In the genomic region with DNA sequence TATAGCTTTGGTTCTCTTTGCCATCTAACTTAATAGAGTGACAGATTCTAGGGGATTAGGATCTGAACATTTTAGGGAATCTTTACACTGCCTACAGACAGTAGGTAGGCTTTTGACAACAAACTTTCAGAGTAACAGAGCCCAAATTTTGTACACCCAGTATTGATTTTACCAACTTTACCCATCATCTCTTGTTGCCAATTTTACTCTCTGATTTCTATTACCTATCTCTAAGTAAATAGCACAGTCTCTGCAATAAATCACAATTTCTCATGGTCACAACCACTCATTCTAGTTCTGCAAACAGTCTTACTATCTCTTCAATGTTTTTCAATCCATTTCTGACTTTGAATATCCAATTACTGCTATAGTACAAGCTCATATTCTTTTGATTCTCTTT, we compare ENCODE assay signal across 33 cellular contexts.
"Had no signal": no experiment of that assay in that cellular context is flagged by ENCODE, and none has a peak within 500 bp of the region (broad histone marks: within the 10 kb centered on the region; RNA-seq: fewer than 3 reads in every experiment).

No MANE protein-coding gene starts in this region.

- H3K36me3 ChIP-seq: MG63 had no signal

- DNase-seq: Kasumi-1, MG63, MM.1S, MV-4-11, NCI-H1048, NCI-H1092, NCI-H1092 treated with DMSO at 0.1 percent for 48 hours, NCI-H1105, NCI-H1105 treated with DMSO at 0.1 percent for 48 hours, NCI-H1417, NCI-H1417 treated with DMSO at 0.1 percent for 48 hours, NCI-H1436, NCI-H1436 treated with DMSO at 0.1 percent for 48 hours, NCI-H146, NCI-H1694, NCI-H1694 treated with DMSO at 0.1 percent for 48 hours, NCI-H187, NCI-H187 treated with DMSO at 0.1 percent for 48 hours, NCI-H1930, NCI-H2029, NCI-H2029 treated with DMSO at 0.1 percent for 48 hours, NCI-H2081, NCI-H2081 treated with DMSO at 0.1 percent for 48 hours, NCI-H2107, NCI-H2171, NCI-H2171 treated with DMSO at 0.1 percent for 48 hours, NCI-H2227 treated with DMSO at 0.1 percent for 48 hours, NCI-H226, NCI-H345, NCI-H446, NCI-H446 treated with DMSO at 0.1 percent for 48 hours, NCI-H510A, NCI-H510A treated with DMSO at 0.1 percent for 48 hours had no signal

- H3K9me3 ChIP-seq: MG63 had no signal

- H3K27me3 ChIP-seq: MG63 had no signal

- H3K4me3 ChIP-seq: MG63 had no signal
